Comparison of ENCODE assay signal across 8 cellular contexts in the genomic region with DNA sequence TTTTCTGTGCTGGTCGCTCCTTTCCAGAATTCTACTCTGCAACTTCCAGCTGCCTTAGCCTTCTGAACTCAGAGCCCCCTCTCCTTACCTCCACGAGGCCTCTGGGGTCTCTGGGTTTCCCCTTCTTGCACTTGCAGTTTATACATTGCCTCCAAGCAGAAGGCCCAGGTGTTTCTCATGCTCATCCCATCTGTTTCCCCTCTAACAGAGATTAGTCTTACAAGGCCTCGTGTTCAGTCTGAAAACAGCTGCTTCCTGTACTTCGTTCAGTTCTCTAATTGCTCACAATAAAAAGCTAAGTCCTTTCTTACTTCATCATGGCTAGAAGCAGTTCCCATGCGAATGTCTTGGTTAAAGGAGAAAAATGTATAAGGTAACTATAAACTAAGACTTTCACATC.
A peak's percentile ranks its signal among the peaks of the same experiment; 100 is the strongest.
DNase-seq lines count a peak whose midpoint lies in the region; ATAC-seq and TF ChIP-seq lines count a peak whose summit lies in the region.

No MANE protein-coding gene starts in this region.

- no peak for TF ChIP-seq EP300 in suprapubic skin (IDR thresholded peaks at IDR 0.05)

- no peaks in the 10 kb centered on the region for H3K27me3 Mint-ChIP-seq in naive thymus-derived CD4-positive, alpha-beta T cell
- no peaks in the 10 kb centered on the region for H3K27me3 Mint-ChIP-seq in activated CD8-positive, alpha-beta T cell treated with anti-CD3 and anti-CD28 coated beads for 36 hours
- no peaks in the 10 kb centered on the region for H3K27me3 Mint-ChIP-seq in activated CD4-positive, alpha-beta memory T cell treated with anti-CD3 and anti-CD28 coated beads for 36 hours

- H3K36me3 ChIP-seq in Peyer's patch (no peaks in the 10 kb centered on the region), suprapubic skin (no peaks in the 10 kb centered on the region)
- no peaks in the 10 kb centered on the region for H3K36me3 ChIP-seq in naive thymus-derived CD4-positive, alpha-beta T cell (ENCODE audit: control insufficient read depth in 2 of 3, insufficient read depth in 3 of 3, low read length in 3 of 3)

- H3K9me3 ChIP-seq in Peyer's patch: no peaks in the 10 kb centered on the region
- H3K9me3 ChIP-seq in naive thymus-derived CD4-positive, alpha-beta T cell (ENCODE audit: control insufficient read depth in 2 of 3, low read length in 3 of 3): no peaks in the 10 kb centered on the region
- H3K9me3 ChIP-seq in suprapubic skin: no peaks in the 10 kb centered on the region

- peaks cover 0 to 5% (median 0%) of the 10 kb centered on the region in 11 donors for H3K9me3 Mint-ChIP-seq in naive thymus-derived CD4-positive, alpha-beta T cell
- H3K9me3 Mint-ChIP-seq in activated CD8-positive, alpha-beta T cell treated with anti-CD3 and anti-CD28 coated beads for 36 hours: no peaks in the 10 kb centered on the region
- no peaks in the 10 kb centered on the region for H3K9me3 Mint-ChIP-seq in activated CD4-positive, alpha-beta memory T cell treated with anti-CD3 and anti-CD28 coated beads for 36 hours

- POLR2A ChIA-PET in naive thymus-derived CD4-positive, alpha-beta T cell (lab: Charles Lee): interaction anchor here (0.5 kb wide), 1 partner anchor 203 kb away, joined by 3 read pairs; no protein-coding TSS in a partner anchor
- POLR2A ChIA-PET in activated CD8-positive, alpha-beta T cell treated with anti-CD3 and anti-CD28 coated beads for 36 hours (lab: Charles Lee): no interaction called here
- POLR2A ChIA-PET in activated CD4-positive, alpha-beta memory T cell treated with anti-CD3 and anti-CD28 coated beads for 36 hours (lab: Charles Lee): no interaction called here

- H3K27me3 ChIP-seq in Peyer's patch: no peaks in the 10 kb centered on the region
- no peaks in the 10 kb centered on the region for H3K27me3 ChIP-seq in naive thymus-derived CD4-positive, alpha-beta T cell (ENCODE audit: control insufficient read depth in 2 of 2, insufficient read depth in 2 of 2, low read length in 2 of 2)
- no peaks in the 10 kb centered on the region for H3K27me3 ChIP-seq in suprapubic skin

- peak overlapping the region in 2 of 4 donors; percentile 56 to 64 for H3K27ac ChIP-seq in Peyer's patch
- H3K27ac ChIP-seq in naive thymus-derived CD4-positive, alpha-beta T cell (ENCODE audit: low read depth, low read length): no peak overlapping the region
- H3K27ac ChIP-seq in suprapubic skin: no peak overlapping the region

- DNase-seq in Peyer's patch (peak in 2 of 3 donors; percentile 55 to 59), NCI-H2081 (lab: John Stamatoyannopoulos, UW) (no peak), suprapubic skin (ENCODE audit: low spot score in 2 of 2) (no peak)
- DNase-seq in naive thymus-derived CD4-positive, alpha-beta T cell: no peak
- no peak for DNase-seq in activated CD8-positive, alpha-beta T cell treated with anti-CD3 and anti-CD28 coated beads for 36 hours
- DNase-seq in activated CD4-positive, alpha-beta memory T cell treated with anti-CD3 and anti-CD28 coated beads for 36 hours: no peak

- intact Hi-C loops in naive thymus-derived CD4-positive, alpha-beta T cell (cut with micrococcal nuclease): no loop called here
- intact Hi-C loops in activated CD8-positive, alpha-beta T cell treated with anti-CD3 and anti-CD28 coated beads for 36 hours (cut with micrococcal nuclease): no loop called here
- intact Hi-C loops in activated CD4-positive, alpha-beta memory T cell treated with anti-CD3 and anti-CD28 coated beads for 36 hours (cut with micrococcal nuclease): no loop called here

- no peak overlapping the region for H3K27ac Mint-ChIP-seq in naive thymus-derived CD4-positive, alpha-beta T cell
- no peak overlapping the region for H3K27ac Mint-ChIP-seq in activated CD8-positive, alpha-beta T cell treated with anti-CD3 and anti-CD28 coated beads for 36 hours
- no peak overlapping the region for H3K27ac Mint-ChIP-seq in activated CD4-positive, alpha-beta memory T cell treated with anti-CD3 and anti-CD28 coated beads for 36 hours

- TF ChIP-seq POLR2A in Peyer's patch (IDR thresholded peaks at IDR 0.05): no peak
- TF ChIP-seq POLR2A in suprapubic skin (IDR thresholded peaks at IDR 0.05): no peak

- WGBS in suprapubic skin: 49% methylated on average over 5 of the region's 5 CpGs

- TF ChIP-seq CTCF in Peyer's patch (IDR thresholded peaks at IDR 0.05) (no peak), suprapubic skin (IDR thresholded peaks at IDR 0.05) (no peak)
- TF ChIP-seq CTCF in activated CD8-positive, alpha-beta T cell treated with anti-CD3 and anti-CD28 coated beads for 36 hours (IDR thresholded peaks at IDR 0.05): no peak

- H3K4me3 ChIP-seq in Peyer's patch (no peak overlapping the region), suprapubic skin (no peak overlapping the region)
- H3K4me3 ChIP-seq in naive thymus-derived CD4-positive, alpha-beta T cell (ENCODE audit: low read length): no peak overlapping the region

- CTCF ChIA-PET in naive thymus-derived CD4-positive, alpha-beta T cell (lab: Charles Lee): interaction anchor here (0.6 to 1.2 kb wide), 2 partner anchors 9 to 888 kb away, joined by 3 read pairs; no protein-coding TSS in a partner anchor
- CTCF ChIA-PET in activated CD8-positive, alpha-beta T cell treated with anti-CD3 and anti-CD28 coated beads for 36 hours (lab: Charles Lee): interaction anchor here (0.6 kb wide), 1 partner anchor 47 kb away, joined by 3 read pairs; no protein-coding TSS in a partner anchor
- CTCF ChIA-PET in activated CD4-positive, alpha-beta memory T cell treated with anti-CD3 and anti-CD28 coated beads for 36 hours (lab: Charles Lee): interaction anchor here (0.7 kb wide), 1 partner anchor 205 kb away, joined by 3 read pairs; no protein-coding TSS in a partner anchor

- peaks cover 0 to 6% (median 2%) of the 10 kb centered on the region in 4 donors for H3K4me1 ChIP-seq in Peyer's patch
- H3K4me1 ChIP-seq in naive thymus-derived CD4-positive, alpha-beta T cell (ENCODE audit: control insufficient read depth in 2 of 2, insufficient read depth in 2 of 2, low read length in 2 of 2): no peaks in the 10 kb centered on the region
- H3K4me1 ChIP-seq in suprapubic skin: peaks cover 4% of the 10 kb centered on the region

- ATAC-seq in GM18858 (IDR thresholded peaks at IDR 0.05; ENCODE audit: unreplicated experiment): peak; percentile 62
- ATAC-seq in HG02852 (IDR thresholded peaks at IDR 0.05; ENCODE audit: unreplicated experiment): peak; percentile 78
- ATAC-seq in naive thymus-derived CD4-positive, alpha-beta T cell: peak; percentile 41
- ATAC-seq in activated CD8-positive, alpha-beta T cell treated with anti-CD3 and anti-CD28 coated beads for 36 hours: no peak

- H3K4me3 Mint-ChIP-seq in naive thymus-derived CD4-positive, alpha-beta T cell: no peak overlapping the region
- H3K4me3 Mint-ChIP-seq in activated CD8-positive, alpha-beta T cell treated with anti-CD3 and anti-CD28 coated beads for 36 hours: no peak overlapping the region
- no peak overlapping the region for H3K4me3 Mint-ChIP-seq in activated CD4-positive, alpha-beta memory T cell treated with anti-CD3 and anti-CD28 coated beads for 36 hours

- H3K36me3 Mint-ChIP-seq in naive thymus-derived CD4-positive, alpha-beta T cell: peaks cover 5 to 13% (median 6%) of the 10 kb centered on the region in 5 donors
- H3K36me3 Mint-ChIP-seq in activated CD8-positive, alpha-beta T cell treated with anti-CD3 and anti-CD28 coated beads for 36 hours (ENCODE audit: low read depth): no peaks in the 10 kb centered on the region
- no peaks in the 10 kb centered on the region for H3K36me3 Mint-ChIP-seq in activated CD4-positive, alpha-beta memory T cell treated with anti-CD3 and anti-CD28 coated beads for 36 hours

- peaks cover 3 to 18% (median 12%) of the 10 kb centered on the region in 7 donors for H3K4me1 Mint-ChIP-seq in naive thymus-derived CD4-positive, alpha-beta T cell
- H3K4me1 Mint-ChIP-seq in activated CD8-positive, alpha-beta T cell treated with anti-CD3 and anti-CD28 coated beads for 36 hours (ENCODE audit: low read depth): no peaks in the 10 kb centered on the region
- no peaks in the 10 kb centered on the region for H3K4me1 Mint-ChIP-seq in activated CD4-positive, alpha-beta memory T cell treated with anti-CD3 and anti-CD28 coated beads for 36 hours (ENCODE audit: low read depth)

Comparison
In these comparisons a context has a peak if more than half of its experiments do, and no peak if none do; other contexts are left out.
1. DNase-seq: peak in Peyer's patch (2 of 3); none in naive thymus-derived CD4-positive, alpha-beta T cell (0 of 9), activated CD8-positive, alpha-beta T cell treated with anti-CD3 and anti-CD28 coated beads for 36 hours (single experiment), activated CD4-positive, alpha-beta memory T cell treated with anti-CD3 and anti-CD28 coated beads for 36 hours (single experiment), NCI-H2081 (0 of 2) and suprapubic skin (0 of 2).